11 cellular contexts compared by ENCODE assay signal in genomic region chr3:182618981-182619591, GRCh38.
DNase-seq lines count a peak whose midpoint lies in the region; ATAC-seq and TF ChIP-seq lines count a peak whose summit lies in the region.
"Had no signal": no experiment of that assay in that cellular context is flagged by ENCODE, and none has a peak within 500 bp of the region (broad histone marks: within the 10 kb centered on the region; RNA-seq: fewer than 3 reads in every experiment).

No MANE protein-coding gene starts in this region.

- in situ Hi-C loops in GM23248 (cut with MboI): no loop called here

- H3K4me3 ChIP-seq in GM23248: no peak overlapping the region

- no peak overlapping the region for H3K23ac ChIP-seq in H9 (ENCODE audit: insufficient read length, low read depth, low read length)

- H3K9me3 ChIP-seq in GM23248 (ENCODE audit: low read depth) (no peaks in the 10 kb centered on the region), H9 (ENCODE audit: control insufficient read depth, low read depth, low read length) (no peaks in the 10 kb centered on the region)
- H3K9me3 ChIP-seq: neutrophil had no signal

- no peaks in the 10 kb centered on the region for H3K36me3 ChIP-seq in GM23248 (ENCODE audit: low read depth)
- H3K36me3 ChIP-seq: neutrophil had no signal

- no peak overlapping the region for H3T11ph ChIP-seq in H9 (ENCODE audit: low read length)

- peaks cover 33 to 45% of the 10 kb centered on the region in 2 experiments for H3K4me1 Mint-ChIP-seq in H9
- H3K4me1 Mint-ChIP-seq: activated CD8-positive, alpha-beta memory T cell treated with anti-CD3 and anti-CD28 coated beads, Interleukin-2, amount 10 ng/mL, durations not matched to agents 7 days and 5 days had no signal

- H4K20me1 ChIP-seq in GM23248 (ENCODE audit: insufficient read depth) (no peaks in the 10 kb centered on the region), H9 (ENCODE audit: control insufficient read depth, insufficient read depth, insufficient read length) (no peaks in the 10 kb centered on the region)

- no peaks in the 10 kb centered on the region for H3K79me2 ChIP-seq in GM23248 (ENCODE audit: insufficient read depth)
- H3K79me2 ChIP-seq in H9 (ENCODE audit: insufficient read depth, low read length): no peaks in the 10 kb centered on the region

- no peak overlapping the region for H2BK15ac ChIP-seq in H9 (ENCODE audit: low read depth, low read length)

- H3K14ac ChIP-seq in H9 (ENCODE audit: insufficient read depth, low read length): no peak overlapping the region

- no peak overlapping the region for H2AFZ ChIP-seq in GM23248
- H2AFZ ChIP-seq in H9 (ENCODE audit: low read length): no peak overlapping the region

- H3K9ac ChIP-seq in GM23248 (no peak overlapping the region), H9 (ENCODE audit: extremely low read depth, insufficient read length, low read length) (no peak overlapping the region)

- H3K9me3 Mint-ChIP-seq in H9: no peaks in the 10 kb centered on the region

- H2BK12ac ChIP-seq in H9 (ENCODE audit: insufficient read length, low read depth, low read length): no peak overlapping the region

- H3K27me3 ChIP-seq in GM23248 (replicated peaks; ENCODE audit: insufficient read depth) (no peaks in the 10 kb centered on the region), H9 (ENCODE audit: insufficient read depth, low read length) (no peaks in the 10 kb centered on the region)

- no peaks in the 10 kb centered on the region for H3K36me3 Mint-ChIP-seq in H9 (ENCODE audit: insufficient read depth in 1 of 3, low read depth in 3 of 3)
- H3K36me3 Mint-ChIP-seq: activated CD8-positive, alpha-beta memory T cell treated with anti-CD3 and anti-CD28 coated beads, Interleukin-2, amount 10 ng/mL, durations not matched to agents 7 days and 5 days had no signal

- no peak overlapping the region for H4K5ac ChIP-seq in H9 (ENCODE audit: insufficient read length, low read depth, low read length)

- H3K9me2 ChIP-seq in GM23248 (ENCODE audit: insufficient read depth): no peaks in the 10 kb centered on the region

- no peak overlapping the region for H4K91ac ChIP-seq in H9 (ENCODE audit: insufficient read length, low read depth, low read length)

- no peaks in the 10 kb centered on the region for H3K79me1 ChIP-seq in H9 (ENCODE audit: insufficient read depth, low read depth, low read length, poor library complexity, severe bottlenecking)

- H3K27ac Mint-ChIP-seq in H9: no peak overlapping the region
- H3K27ac Mint-ChIP-seq: activated CD8-positive, alpha-beta memory T cell treated with anti-CD3 and anti-CD28 coated beads, Interleukin-2, amount 10 ng/mL, durations not matched to agents 7 days and 5 days had no signal

- H2BK20ac ChIP-seq in H9 (ENCODE audit: low read depth, low read length, poor library complexity, severe bottlenecking): no peak overlapping the region

- H3K4me3 Mint-ChIP-seq in H9: no peak overlapping the region
- H3K4me3 Mint-ChIP-seq: activated CD8-positive, alpha-beta memory T cell treated with anti-CD3 and anti-CD28 coated beads, Interleukin-2, amount 10 ng/mL, durations not matched to agents 7 days and 5 days had no signal

- H4K8ac ChIP-seq in H9 (replicated peaks; ENCODE audit: insufficient read length, low read depth, low read length): no peak overlapping the region

- no peaks in the 10 kb centered on the region for H3K23me2 ChIP-seq in H9 (ENCODE audit: insufficient read length, low read depth, low read length, poor library complexity, severe bottlenecking)

- ATAC-seq in GM19324 (IDR thresholded peaks at IDR 0.05; ENCODE audit: low FRiP score, unreplicated experiment): no peak
- ATAC-seq: activated CD8-positive, alpha-beta memory T cell treated with anti-CD3 and anti-CD28 coated beads, Interleukin-2, amount 10 ng/mL, durations not matched to agents 7 days and 5 days had no signal

- TF ChIP-seq CTCF in H9 (conservative IDR thresholded peaks at IDR 0.05): no peak

- H3K4me2 ChIP-seq in GM23248 (ENCODE audit: unreplicated experiment) (no peak overlapping the region), H9 (ENCODE audit: insufficient read depth, insufficient read length, low read length) (no peak overlapping the region)

- H2AK5ac ChIP-seq in H9 (ENCODE audit: insufficient read length, low read length): no peak overlapping the region

- no peaks in the 10 kb centered on the region for H3K4me1 ChIP-seq in GM23248 (ENCODE audit: insufficient read depth)
- H3K4me1 ChIP-seq in H9 (ENCODE audit: insufficient read depth, low read length): no peaks in the 10 kb centered on the region

- H3K56ac ChIP-seq in H9 (ENCODE audit: insufficient read length, low read depth, low read length): no peak overlapping the region

- WGBS in GM23248 (ENCODE audit: low coverage in 1 of 2, low lambda C conversion rate in 2 of 2, missing lambda C conversion rate in 2 of 2), 2 experiments: 57 to 66% methylated on average over 8 to 9 of the region's 9 CpGs
- no CpG with 5 or more reads among the region's 9 CpGs for WGBS in H9 (ENCODE audit: extremely low coverage, insufficient read length, low lambda C conversion rate)

- no peak overlapping the region for H2BK120ac ChIP-seq in H9 (ENCODE audit: low read depth, low read length, poor library complexity, severe bottlenecking)

- no peaks in the 10 kb centered on the region; the same call in 1 of the 2 replicates for H3K27me3 Mint-ChIP-seq in H9 (ENCODE audit: low read depth)

- H3F3A ChIP-seq in GM23248 (ENCODE audit: insufficient read depth): no peaks in the 10 kb centered on the region

- H3K27ac ChIP-seq in GM23248 (no peak overlapping the region), H9 (ENCODE audit: insufficient read length, low read depth, low read length) (no peak overlapping the region)
- H3K27ac ChIP-seq: neutrophil had no signal

- DNase-seq in GM23248: peak; percentile 25
- DNase-seq in NCI-H1105 treated with DMSO at 0.1 percent for 48 hours (lab: John Stamatoyannopoulos, UW): peak; percentile 92
- DNase-seq in SW480 (ENCODE audit: low spot score): peak; percentile 41
- peak; percentile 48 for DNase-seq in kidney glomerular epithelial cell (lab: John Stamatoyannopoulos, UW)
- DNase-seq in NCI-H1048 (lab: John Stamatoyannopoulos, UW): no peak
- no peak for DNase-seq in H9
- DNase-seq in stimulated activated CD8-positive, alpha-beta memory T cell treated with anti-CD3 and anti-CD28 coated beads, Interleukin-4, amount 100 ng/mL, for 48 hours: no peak
- DNase-seq: activated CD8-positive, alpha-beta memory T cell treated with anti-CD3 and anti-CD28 coated beads, Interleukin-2, amount 10 ng/mL, durations not matched to agents 7 days and 5 days; stimulated activated CD4-positive, alpha-beta T cell treated with anti-CD3 and anti-CD28 coated beads, Interleukin-2, amount 100 ng/mL, for 24 hours had no signal

- no peak overlapping the region for H3K18ac ChIP-seq in H9 (ENCODE audit: insufficient read length, low read depth, low read length)

- no peak overlapping the region for H3K4ac ChIP-seq in H9 (ENCODE audit: low read depth, low read length)

- H2BK5ac ChIP-seq in H9 (ENCODE audit: insufficient read length, low read length): no peak overlapping the region

Comparison
In these comparisons a context has a peak if more than half of its experiments do, and no peak if none do; other contexts are left out.
1. DNase-seq: peak in GM23248 (single experiment), NCI-H1105 treated with DMSO at 0.1 percent for 48 hours (single experiment), SW480 (single experiment) and kidney glomerular epithelial cell (single experiment); none in NCI-H1048 (single experiment), H9 (single experiment) and stimulated activated CD8-positive, alpha-beta memory T cell treated with anti-CD3 and anti-CD28 coated beads, Interleukin-4, amount 100 ng/mL, for 48 hours (single experiment).